25 cellular contexts compared by ENCODE assay signal in genomic region chr6:90846824-90847223, GRCh38.
DNase-seq lines count a peak whose midpoint lies in the region; ATAC-seq and TF ChIP-seq lines count a peak whose summit lies in the region.
"Had no signal": no experiment of that assay in that cellular context is flagged by ENCODE, and none has a peak within 500 bp of the region (broad histone marks: within the 10 kb centered on the region; RNA-seq: fewer than 3 reads in every experiment).

No MANE protein-coding gene starts in this region.

- peak; percentile 3 for DNase-seq in NCI-H2227 treated with DMSO at 0.1 percent for 48 hours (lab: John Stamatoyannopoulos, UW)
- no peak for DNase-seq in NCI-H2227 (lab: John Stamatoyannopoulos, UW; ENCODE audit: unreplicated experiment)
- peak; percentile 59 for DNase-seq in HT1080 (ENCODE audit: low read depth)
- DNase-seq in kidney tubule cell (ENCODE audit: low spot score), result peak; percentile 47
- DNase-seq in uterus, result no peak
- DNase-seq in NCI-H2107 (lab: John Stamatoyannopoulos, UW), result no peak
- DNase-seq: activated CD4-positive, alpha-beta T cell treated with anti-CD3 and anti-CD28 coated beads for 48 hours; activated gamma-delta T cell treated with Interleukin-2 at 50 U/mL for 16 hours; activated T-cell treated with anti-CD3 and anti-CD28 coated beads, Interleukin-2, amount 50 U/mL, for 24 hours; body of pancreas; effector CD4-positive, alpha-beta T cell; hypothalamus; MM.1S; NCI-H1417 treated with DMSO at 0.1 percent for 48 hours; NK-92 treated with Interleukin-12 subunit alpha and Interleukin-12 subunit beta, amount 100 ng/mL, for 24 hours; Peyer's patch; stimulated activated CD4-positive, alpha-beta T cell treated with anti-CD3 and anti-CD28 coated beads, Interleukin-2, amount 100 ng/mL, for 48 hours; upper lobe of right lung had no signal

- H3K9me3 ChIP-seq in uterus, result no peaks in the 10 kb centered on the region
- H3K9me3 ChIP-seq: body of pancreas, HAP-1, Peyer's patch, right atrium auricular region, upper lobe of right lung had no signal

- no peaks in the 10 kb centered on the region for H3K4me1 ChIP-seq in uterus
- H3K4me1 ChIP-seq: body of pancreas, HAP-1, Peyer's patch, right atrium auricular region, upper lobe of right lung had no signal

- H3K27ac ChIP-seq in VCaP (no peak overlapping the region), uterus (no peak overlapping the region)
- H3K27ac ChIP-seq: body of pancreas, Peyer's patch, right atrium auricular region, upper lobe of right lung had no signal

- TF ChIP-seq CTCF in VCaP (conservative IDR thresholded peaks at IDR 0.05) (0 out of 2 replicates have a peak, but pooled peaks have one; percentile 24), uterus (IDR thresholded peaks at IDR 0.05) (no peak)

- no peak overlapping the region for H3K4me3 ChIP-seq in uterus
- H3K4me3 ChIP-seq: body of pancreas, HAP-1, Peyer's patch, right atrium auricular region, upper lobe of right lung had no signal

- intact Hi-C loops in uterus (cut with DNase I; ENCODE audit: low total_unique reads), result no loop called here

- H3K27me3 ChIP-seq in uterus, result no peaks in the 10 kb centered on the region
- H3K27me3 ChIP-seq: body of pancreas, Peyer's patch, right atrium auricular region, upper lobe of right lung had no signal

- no peak for TF ChIP-seq POLR2A in uterus (IDR thresholded peaks at IDR 0.05)

- H3K36me3 ChIP-seq in uterus, result no peaks in the 10 kb centered on the region
- H3K36me3 ChIP-seq: HAP-1, Peyer's patch, right atrium auricular region, upper lobe of right lung had no signal

- ATAC-seq in GM21423 (IDR thresholded peaks at IDR 0.05; ENCODE audit: unreplicated experiment), result no peak
- ATAC-seq: body of pancreas; esophagus mucosa; natural killer cell treated with Interleukin-12 subunit alpha and Interleukin-12 subunit beta and Interleukin-15 and Interleukin-18, amount 100 ng/mL, for 72 hours; stimulated activated memory B cell treated with anti-CD40 and anti-IgM and Interleukin-4, amounts not matched to agents 10 μg/mL and 1 μg/mL and 100 μg/mL, for 72 hours; upper lobe of right lung had no signal

Comparison
In these comparisons a context has a peak if more than half of its experiments do, and no peak if none do; other contexts are left out.
1. DNase-seq: peak in NCI-H2227 treated with DMSO at 0.1 percent for 48 hours (single experiment), HT1080 (single experiment) and kidney tubule cell (single experiment); none in NCI-H2227 (single experiment), uterus (0 of 2) and NCI-H2107 (single experiment).